Comparison of ENCODE assay signal across 8 cellular contexts in the genomic region with DNA sequence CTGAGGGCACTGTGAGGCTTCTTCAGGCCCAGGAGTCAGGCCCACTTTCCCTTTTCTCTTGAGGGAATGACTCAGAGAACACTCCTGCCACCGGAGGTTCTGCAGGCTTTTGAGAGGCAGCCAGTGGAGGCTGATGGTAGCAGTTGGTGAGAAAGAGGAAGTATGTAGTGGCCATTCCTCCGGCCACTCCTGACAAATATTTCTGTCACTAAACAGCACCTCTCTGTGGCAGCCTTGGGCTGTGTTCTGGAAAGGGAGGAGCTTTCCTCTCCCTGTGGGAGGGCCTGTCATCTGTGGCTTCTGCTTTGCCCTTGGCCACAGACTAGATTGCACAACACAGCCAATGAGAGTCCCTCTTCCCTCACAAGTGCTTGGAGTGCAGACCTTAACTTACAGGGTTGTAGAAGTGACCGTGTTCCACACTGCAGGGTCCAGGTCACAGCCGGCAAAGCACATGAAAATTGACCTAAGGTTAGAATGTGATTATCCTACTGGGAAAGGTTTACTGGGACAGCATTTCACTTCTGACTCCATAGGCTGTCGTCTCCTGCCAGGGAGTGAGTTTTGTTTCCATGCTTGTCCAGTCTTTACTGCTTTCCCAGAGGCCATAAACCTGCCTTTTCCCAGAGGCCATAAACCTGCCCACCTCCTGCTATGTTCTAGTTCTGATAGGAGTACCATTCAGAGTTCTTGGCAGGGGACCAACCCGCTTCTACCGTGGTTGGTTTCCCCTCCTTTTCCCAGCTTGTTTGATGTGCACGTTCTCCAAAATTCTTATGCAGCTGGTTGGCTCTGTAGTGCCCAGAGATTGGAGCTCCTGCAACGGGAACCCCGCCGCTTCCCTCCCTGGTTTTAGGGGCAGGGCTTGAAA.
DNase-seq lines count a peak whose midpoint lies in the region; ATAC-seq lines count a peak whose summit lies in the region.

No MANE protein-coding gene starts in this region.

- no peaks in the 10 kb centered on the region for H3K27me3 Mint-ChIP-seq in activated naive CD4-positive, alpha-beta T cell treated with anti-CD3 and anti-CD28 coated beads, Interleukin-2, amount 50 U/mL, for 24 hours

- no peaks in the 10 kb centered on the region for H3K9me3 Mint-ChIP-seq in activated naive CD4-positive, alpha-beta T cell treated with anti-CD3 and anti-CD28 coated beads, Interleukin-2, amount 50 U/mL, for 24 hours

- peak; percentile 83 for ATAC-seq in HG03196 (IDR thresholded peaks at IDR 0.05; ENCODE audit: unreplicated experiment)

- H3K4me1 Mint-ChIP-seq in activated naive CD4-positive, alpha-beta T cell treated with anti-CD3 and anti-CD28 coated beads, Interleukin-2, amount 50 U/mL, for 24 hours, result peaks cover 82% of the 10 kb centered on the region

- peak overlapping the region; percentile 15 for H3K4me3 Mint-ChIP-seq in activated naive CD4-positive, alpha-beta T cell treated with anti-CD3 and anti-CD28 coated beads, Interleukin-2, amount 50 U/mL, for 24 hours

- DNase-seq in DMS 273 treated with DMSO at 0.1 percent for 48 hours (lab: John Stamatoyannopoulos, UW), result peak; percentile 19
- DNase-seq in GM19240 (ENCODE audit: insufficient read length, low spot score), result peak; percentile 70
- peak; percentile 95 to 99 for DNase-seq in NOMO-1 (lab: John Stamatoyannopoulos, UW; ENCODE audit: unreplicated experiment in 2 of 2)
- DNase-seq in germinal center (ENCODE audit: low spot score), result peak; percentile 23
- DNase-seq in nucleus accumbens (lab: John Stamatoyannopoulos, UW), result peak in 51 of 56 donors; percentile 26 to 87 (median 67)
- DNase-seq in cortex of kidney (lab: John Stamatoyannopoulos, UW), result no peak

- no peaks in the 10 kb centered on the region for H3K36me3 Mint-ChIP-seq in activated naive CD4-positive, alpha-beta T cell treated with anti-CD3 and anti-CD28 coated beads, Interleukin-2, amount 50 U/mL, for 24 hours

- no peak overlapping the region for H3K27ac Mint-ChIP-seq in activated naive CD4-positive, alpha-beta T cell treated with anti-CD3 and anti-CD28 coated beads, Interleukin-2, amount 50 U/mL, for 24 hours
